9 cellular contexts compared by ENCODE assay signal in genomic region chr7:50679218-50680007, GRCh38.
DNase-seq lines count a peak whose midpoint lies in the region; TF ChIP-seq lines count a peak whose summit lies in the region.
"Had no signal": no experiment of that assay in that cellular context is flagged by ENCODE, and none has a peak within 500 bp of the region (broad histone marks: within the 10 kb centered on the region; RNA-seq: fewer than 3 reads in every experiment).

No MANE protein-coding gene starts in this region.

- H3K27me3 Mint-ChIP-seq in progenitor cell of endocrine pancreas: no peaks in the 10 kb centered on the region
- peaks cover 11% of the 10 kb centered on the region for H3K27me3 Mint-ChIP-seq in activated T-helper 1 cell treated with anti-CD3 and anti-CD28 coated beads, Interleukin-12 subunit alpha, Interleukin-12 subunit beta, Interleukin-2, Interleukin-4 antibody, amounts not matched to agents 30 ng/mL and 10 ng/mL and 1 ng/mL, durations not matched to agents 14 hours and 24 hours and 36 hours (ENCODE audit: insufficient read depth)

- intact Hi-C loops in activated T-helper 1 cell treated with anti-CD3 and anti-CD28 coated beads, Interleukin-12 subunit alpha, Interleukin-12 subunit beta, Interleukin-2, Interleukin-4 antibody, amounts not matched to agents 30 ng/mL and 10 ng/mL and 1 ng/mL, durations not matched to agents 14 hours and 24 hours and 36 hours (cut with micrococcal nuclease): loop anchor here (1.0 to 5.0 kb wide), 7 partner anchors 47 to 587 kb away; no protein-coding TSS in a partner anchor

- no peak overlapping the region for H3K4me3 Mint-ChIP-seq in progenitor cell of endocrine pancreas (ENCODE audit: low read depth)
- no peak overlapping the region for H3K4me3 Mint-ChIP-seq in activated T-helper 1 cell treated with anti-CD3 and anti-CD28 coated beads, Interleukin-12 subunit alpha, Interleukin-12 subunit beta, Interleukin-2, Interleukin-4 antibody, amounts not matched to agents 30 ng/mL and 10 ng/mL and 1 ng/mL, durations not matched to agents 14 hours and 24 hours and 36 hours

- H3K4me1 Mint-ChIP-seq in progenitor cell of endocrine pancreas (ENCODE audit: low read depth): peaks cover 36% of the 10 kb centered on the region
- no peaks in the 10 kb centered on the region for H3K4me1 Mint-ChIP-seq in activated T-helper 1 cell treated with anti-CD3 and anti-CD28 coated beads, Interleukin-12 subunit alpha, Interleukin-12 subunit beta, Interleukin-2, Interleukin-4 antibody, amounts not matched to agents 30 ng/mL and 10 ng/mL and 1 ng/mL, durations not matched to agents 14 hours and 24 hours and 36 hours (ENCODE audit: low read depth)

- in situ Hi-C loops in SK-MEL-5 (cut with HindIII; ENCODE audit: low pct_unique_long_range_greater_than_20kb, low sequenced_read_pairs): no loop called here
- in situ Hi-C loops in HAP-1 (cut with MboI; ENCODE audit: low sequenced_read_pairs): no loop called here

- H3K27ac Mint-ChIP-seq in progenitor cell of endocrine pancreas: no peak overlapping the region
- no peak overlapping the region for H3K27ac Mint-ChIP-seq in activated T-helper 1 cell treated with anti-CD3 and anti-CD28 coated beads, Interleukin-12 subunit alpha, Interleukin-12 subunit beta, Interleukin-2, Interleukin-4 antibody, amounts not matched to agents 30 ng/mL and 10 ng/mL and 1 ng/mL, durations not matched to agents 14 hours and 24 hours and 36 hours

- H3K36me3 Mint-ChIP-seq in progenitor cell of endocrine pancreas (ENCODE audit: insufficient read depth): peaks cover 2% of the 10 kb centered on the region
- no peaks in the 10 kb centered on the region for H3K36me3 Mint-ChIP-seq in activated T-helper 1 cell treated with anti-CD3 and anti-CD28 coated beads, Interleukin-12 subunit alpha, Interleukin-12 subunit beta, Interleukin-2, Interleukin-4 antibody, amounts not matched to agents 30 ng/mL and 10 ng/mL and 1 ng/mL, durations not matched to agents 14 hours and 24 hours and 36 hours (ENCODE audit: low read depth)

- H3K36me3 ChIP-seq in H7 (replicated peaks; ENCODE audit: control insufficient read depth, insufficient read depth, low read length) (peaks cover 1% of the 10 kb centered on the region), HAP-1 (replicated peaks) (no peaks in the 10 kb centered on the region; the same call in 1 of the 2 replicates)

- no peaks in the 10 kb centered on the region for H3K9me3 ChIP-seq in HAP-1
- H3K9me3 ChIP-seq: neutrophil had no signal

- H3K9me3 Mint-ChIP-seq in progenitor cell of endocrine pancreas (ENCODE audit: low read depth): no peaks in the 10 kb centered on the region
- H3K9me3 Mint-ChIP-seq in activated T-helper 1 cell treated with anti-CD3 and anti-CD28 coated beads, Interleukin-12 subunit alpha, Interleukin-12 subunit beta, Interleukin-2, Interleukin-4 antibody, amounts not matched to agents 30 ng/mL and 10 ng/mL and 1 ng/mL, durations not matched to agents 14 hours and 24 hours and 36 hours: no peaks in the 10 kb centered on the region

- DNase-seq in ELR (ENCODE audit: low read depth): peak; percentile 54
- DNase-seq in H7: peak; percentile 53
- DNase-seq in NAMALWA (ENCODE audit: low spot score): peak; percentile 83
- peak; percentile 78 for DNase-seq in SK-MEL-5 (ENCODE audit: low read depth, low spot score)
- peak; percentile 57 for DNase-seq in fibroblast of the aortic adventitia (ENCODE audit: low read depth)
- no peak for DNase-seq in progenitor cell of endocrine pancreas (ENCODE audit: low spot score, unreplicated experiment)
- DNase-seq in activated T-helper 1 cell treated with anti-CD3 and anti-CD28 coated beads, Interleukin-12 subunit alpha, Interleukin-12 subunit beta, Interleukin-2, Interleukin-4 antibody, amounts not matched to agents 30 ng/mL and 10 ng/mL and 1 ng/mL, durations not matched to agents 14 hours and 24 hours and 36 hours (ENCODE audit: low spot score): no peak
- DNase-seq in HAP-1 (ENCODE audit: low spot score in 2 of 2): no peak

- peaks cover 13% of the 10 kb centered on the region for H3K4me1 ChIP-seq in HAP-1

- H3K27me3 ChIP-seq in H7 (ENCODE audit: control insufficient read depth, insufficient read depth, low read length) (no peaks in the 10 kb centered on the region), HAP-1 (ENCODE audit: low read depth) (no peaks in the 10 kb centered on the region)
- H3K27me3 ChIP-seq: neutrophil had no signal

- H3K4me3 ChIP-seq in H7 (ENCODE audit: insufficient read depth, low read depth, low read length) (no peak overlapping the region), fibroblast of the aortic adventitia (ENCODE audit: low read depth, low read length) (no peak overlapping the region), HAP-1 (no peak overlapping the region)

- TF ChIP-seq CTCF in fibroblast of the aortic adventitia (IDR thresholded peaks at IDR 0.05; ENCODE audit: insufficient read depth, low read length) (peak; percentile 23), progenitor cell of endocrine pancreas (IDR thresholded peaks at IDR 0.05; ENCODE audit: unreplicated experiment) (peak; percentile 41)

Comparison
In these comparisons a context has a peak if more than half of its experiments do, and no peak if none do; other contexts are left out.
1. DNase-seq: peak in ELR (single experiment), H7 (single experiment), NAMALWA (single experiment), SK-MEL-5 (single experiment) and fibroblast of the aortic adventitia (single experiment); none in progenitor cell of endocrine pancreas (single experiment), activated T-helper 1 cell treated with anti-CD3 and anti-CD28 coated beads, Interleukin-12 subunit alpha, Interleukin-12 subunit beta, Interleukin-2, Interleukin-4 antibody, amounts not matched to agents 30 ng/mL and 10 ng/mL and 1 ng/mL, durations not matched to agents 14 hours and 24 hours and 36 hours (single experiment) and HAP-1 (0 of 2).